In genomic region chr18:3401669-3402620, GRCh38 we compare ENCODE assay signal across 9 cellular contexts. TPM values are rescaled to one million over a fixed set of nuclear protein-coding genes. Genes with fewer than 3 reads are reported as not detected.
DNase-seq lines count a peak whose midpoint lies in the region; ATAC-seq and TF ChIP-seq lines count a peak whose summit lies in the region.
"Had no signal": no experiment of that assay in that cellular context is flagged by ENCODE, and none has a peak within 500 bp of the region (broad histone marks: within the 10 kb centered on the region; RNA-seq: fewer than 3 reads in every experiment).

No MANE protein-coding gene starts in this region.

- no peak for TF ChIP-seq POLR2A in spleen (IDR thresholded peaks at IDR 0.05)
- TF ChIP-seq POLR2A in prostate gland (IDR thresholded peaks at IDR 0.05), result no peak

- ATAC-seq in GM18909 (IDR thresholded peaks at IDR 0.05; ENCODE audit: poor library complexity, unreplicated experiment) (peak; percentile 90), HG02571 (IDR thresholded peaks at IDR 0.05; ENCODE audit: unreplicated experiment) (peak; percentile 87), HG03457 (IDR thresholded peaks at IDR 0.05; ENCODE audit: unreplicated experiment) (peak; percentile 83)
- ATAC-seq: left colon had no signal

- intact Hi-C loops in spleen (cut with DNase I; ENCODE audit: low total_unique reads), result no loop called here
- intact Hi-C loops in prostate gland (cut with DNase I), result no loop called here

- H3K4me3 ChIP-seq in spleen (no peak overlapping the region), prostate gland (no peak overlapping the region)

- TF ChIP-seq CTCF in spleen (IDR thresholded peaks at IDR 0.05 in 8 of 11, conservative IDR thresholded peaks at IDR 0.05 in 3 of 11) (no peak), prostate gland (IDR thresholded peaks at IDR 0.05) (no peak)

- H3K27ac ChIP-seq in spleen (peak overlapping the region in 6 of 8 donors; percentile 6 to 70 (median 58)), prostate gland (no peak overlapping the region)

- H3K27me3 ChIP-seq in spleen (replicated peaks in 1 of 7) (no peaks in the 10 kb centered on the region), prostate gland (replicated peaks; ENCODE audit: insufficient read depth) (no peaks in the 10 kb centered on the region)

- no peaks in the 10 kb centered on the region for H3K36me3 ChIP-seq in spleen
- no peaks in the 10 kb centered on the region for H3K36me3 ChIP-seq in prostate gland

- H3K9me3 ChIP-seq in spleen, result peaks cover 0 to 9% (median 2%) of the 10 kb centered on the region in 8 donors
- H3K9me3 ChIP-seq in prostate gland, result no peaks in the 10 kb centered on the region

- 58 to 72% (median 62%) methylated on average over 5 of the region's 5 CpGs for WGBS in spleen, 5 donors
- 63% methylated on average over 5 of the region's 5 CpGs for WGBS in prostate gland

- H3K4me1 ChIP-seq in spleen (peaks cover 0 to 41% (median 9%) of the 10 kb centered on the region in 6 donors), prostate gland (replicated peaks) (no peaks in the 10 kb centered on the region)

- DNase-seq in spleen (no peak), prostate gland (ENCODE audit: low spot score) (no peak), kidney glomerular epithelial cell (lab: John Stamatoyannopoulos, UW) (no peak), middle frontal gyrus (ENCODE audit: extremely low spot score, low spot score) (no peak)
- DNase-seq: left colon; NK-92 treated with Interleukin-12 subunit alpha and Interleukin-12 subunit beta, amount 100 ng/mL, for 24 hours had no signal

RNA-seq across cellular contexts. Expression of gene TGIF1, which starts 48.0 kb away (rescaled TPM):
- 10 to 100 TPM; 25.3 to 64.5 (median 39.9) TPM for total RNA-seq in spleen
- 10 to 100 TPM; 27.7 to 35.7 (median 28.4) TPM for polyA plus RNA-seq in spleen
- 100 to 1,000 TPM; 124 to 151 TPM for total RNA-seq in prostate gland

Comparison
In these comparisons a context has a peak if more than half of its experiments do, and no peak if none do; other contexts are left out.
1. H3K27ac ChIP-seq: peak in spleen (6 of 8); none in prostate gland (0 of 2).
2. Peak in every context shown above with its lines, with median percentiles within 50 percentile points of each other: ATAC-seq.